Comparison of ENCODE assay signal across 21 cellular contexts in the genomic region with DNA sequence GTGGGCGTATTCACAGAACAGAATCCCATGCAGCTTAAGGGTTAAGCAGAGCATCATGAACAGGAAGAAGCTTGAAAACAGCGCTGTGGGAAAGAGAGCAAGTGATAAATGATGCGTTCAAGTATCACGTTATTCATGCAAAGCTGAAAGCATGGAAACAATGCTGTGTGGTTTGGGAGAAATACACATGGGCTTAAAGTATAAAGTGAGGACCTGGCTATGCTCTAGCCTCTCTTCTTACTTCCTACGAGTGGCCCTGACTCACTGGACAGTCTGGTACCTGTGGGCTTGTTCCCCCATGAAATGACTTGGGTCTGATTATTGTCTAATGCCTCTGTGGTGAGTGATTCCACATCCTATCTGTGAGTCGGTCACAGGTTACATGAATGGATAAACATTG. TPM values are rescaled to one million over a fixed set of nuclear protein-coding genes. Genes with fewer than 3 reads are reported as not detected.
A peak's percentile ranks its signal among the peaks of the same experiment; 100 is the strongest.
DNase-seq lines count a peak whose midpoint lies in the region; ATAC-seq and TF ChIP-seq lines count a peak whose summit lies in the region.
"Had no signal": no experiment of that assay in that cellular context is flagged by ENCODE, and none has a peak within 500 bp of the region (broad histone marks: within the 10 kb centered on the region; RNA-seq: fewer than 3 reads in every experiment).

No MANE protein-coding gene starts in this region.

- H3K36me3 Mint-ChIP-seq in WTC11: no peaks in the 10 kb centered on the region; the same call in 1 of the 2 replicates
- H3K36me3 Mint-ChIP-seq: activated naive CD4-positive, alpha-beta T cell treated with anti-CD3 and anti-CD28 coated beads, Interleukin-2, amount 50 U/mL, for 72 hours; stimulated activated effector memory CD8-positive, alpha-beta T cell treated with anti-CD3 and anti-CD28 coated beads, Interleukin-12 subunit alpha, Interleukin-12 subunit beta, amount 100 ng/mL, for 72 hours had no signal

- H3K36me3 ChIP-seq in BLaER1 (no peaks in the 10 kb centered on the region), SJCRH30 (no peaks in the 10 kb centered on the region)

- in situ Hi-C loops in KBM-7 (cut with MboI; ENCODE audit: low pct_unique_long_range_greater_than_20kb, low sequenced_read_pairs): no loop called here

- peak overlapping the region; percentile 35; the same call in 1 of the 2 replicates for H3K27ac Mint-ChIP-seq in WTC11
- H3K27ac Mint-ChIP-seq: activated naive CD4-positive, alpha-beta T cell treated with anti-CD3 and anti-CD28 coated beads, Interleukin-2, amount 50 U/mL, for 72 hours; activated T-cell treated with anti-CD3 and anti-CD28 coated beads, Interleukin-2, amount 50 U/mL, for 24 hours; stimulated activated effector memory CD8-positive, alpha-beta T cell treated with anti-CD3 and anti-CD28 coated beads, Interleukin-12 subunit alpha, Interleukin-12 subunit beta, amount 100 ng/mL, for 72 hours had no signal

- no peaks in the 10 kb centered on the region for H3K27me3 Mint-ChIP-seq in WTC11 (ENCODE audit: low read depth)

- no peaks in the 10 kb centered on the region for H3K9me3 Mint-ChIP-seq in WTC11
- H3K9me3 Mint-ChIP-seq: activated naive CD4-positive, alpha-beta T cell treated with anti-CD3 and anti-CD28 coated beads, Interleukin-2, amount 50 U/mL, for 72 hours; activated T-cell treated with anti-CD3 and anti-CD28 coated beads, Interleukin-2, amount 50 U/mL, for 24 hours; central memory CD8-positive, alpha-beta T cell; stimulated activated effector memory CD8-positive, alpha-beta T cell treated with anti-CD3 and anti-CD28 coated beads, Interleukin-12 subunit alpha, Interleukin-12 subunit beta, amount 100 ng/mL, for 72 hours had no signal

- H3K4me1 Mint-ChIP-seq in WTC11: peaks cover 44% of the 10 kb centered on the region

- no peaks in the 10 kb centered on the region for H4K20me1 ChIP-seq in BLaER1

- ATAC-seq in WTC11 (no peak), GM19452 (IDR thresholded peaks at IDR 0.05; ENCODE audit: unreplicated experiment) (no peak)
- ATAC-seq: activated naive CD4-positive, alpha-beta T cell treated with anti-CD3 and anti-CD28 coated beads, Interleukin-2, amount 50 U/mL, for 72 hours; left lobe of liver; pancreas; SK-N-SH treated with all-trans-retinoic acid at 6 μM for 48 hours had no signal

- no peak for TF ChIP-seq CTCF in WTC11 (IDR thresholded peaks at IDR 0.05)

- H3K4me3 Mint-ChIP-seq in WTC11: no peak overlapping the region
- H3K4me3 Mint-ChIP-seq: activated T-cell treated with anti-CD3 and anti-CD28 coated beads, Interleukin-2, amount 50 U/mL, for 24 hours; central memory CD8-positive, alpha-beta T cell; stimulated activated effector memory CD8-positive, alpha-beta T cell treated with anti-CD3 and anti-CD28 coated beads, Interleukin-12 subunit alpha, Interleukin-12 subunit beta, amount 100 ng/mL, for 72 hours had no signal

- peaks cover 37% of the 10 kb centered on the region for H3K4me1 ChIP-seq in BLaER1
- no peaks in the 10 kb centered on the region for H3K4me1 ChIP-seq in SJCRH30

- H3K4me3 ChIP-seq in BLaER1 (no peak overlapping the region), SJCRH30 (no peak overlapping the region)
- H3K4me3 ChIP-seq: pancreas, transverse colon had no signal

- POLR2A ChIA-PET in WTC11 (lab: Charles Lee): no interaction called here

- peak overlapping the region; percentile 32 for H3K4me2 ChIP-seq in BLaER1

- CTCF ChIA-PET in WTC11 (lab: Charles Lee): interaction anchor here (1.0 kb wide), 1 partner anchor 113 kb away, joined by 3 read pairs; no protein-coding TSS in a partner anchor

- DNase-seq in H4 (ENCODE audit: low spot score) (peak; percentile 30), WTC11 (ENCODE audit: low spot score) (no peak), kidney glomerular epithelial cell (lab: John Stamatoyannopoulos, UW) (peak; percentile 51), KBM-7 (no peak), SJCRH30 (no peak), OCI-M2 (lab: John Stamatoyannopoulos, UW; ENCODE audit: unreplicated experiment) (no peak)
- DNase-seq: activated CD4-positive, alpha-beta T cell treated with anti-CD3 and anti-CD28 coated beads, Interleukin-2, amount 50 U/mL, for 4 hours; activated T-cell treated with anti-CD3 and anti-CD28 coated beads, Interleukin-2, amount 50 U/mL, for 24 hours; effector memory CD4-positive, alpha-beta T cell; NCI-H1105 treated with DMSO at 0.1 percent for 48 hours; NCI-H524 treated with DMSO at 0.1 percent for 48 hours; pancreas; transverse colon had no signal

- H3K9ac ChIP-seq in BLaER1: no peak overlapping the region

- H3K9me3 ChIP-seq in BLaER1 (no peaks in the 10 kb centered on the region), SJCRH30 (replicated peaks) (no peaks in the 10 kb centered on the region)
- H3K9me3 ChIP-seq: pancreas, transverse colon had no signal

- H3K27ac ChIP-seq in BLaER1 (no peak overlapping the region), SJCRH30 (no peak overlapping the region)
- H3K27ac ChIP-seq: C4-2B, pancreas, transverse colon had no signal

- H3K27me3 ChIP-seq in BLaER1: no peaks in the 10 kb centered on the region
- H3K27me3 ChIP-seq in SJCRH30: peaks cover 4% of the 10 kb centered on the region
- H3K27me3 ChIP-seq: pancreas, transverse colon had no signal

TF ChIP-seq in WTC11, 78 proteins besides CTCF, POLR2A, EP300 and RAD21:
- TF ChIP-seq, protein P1, sequence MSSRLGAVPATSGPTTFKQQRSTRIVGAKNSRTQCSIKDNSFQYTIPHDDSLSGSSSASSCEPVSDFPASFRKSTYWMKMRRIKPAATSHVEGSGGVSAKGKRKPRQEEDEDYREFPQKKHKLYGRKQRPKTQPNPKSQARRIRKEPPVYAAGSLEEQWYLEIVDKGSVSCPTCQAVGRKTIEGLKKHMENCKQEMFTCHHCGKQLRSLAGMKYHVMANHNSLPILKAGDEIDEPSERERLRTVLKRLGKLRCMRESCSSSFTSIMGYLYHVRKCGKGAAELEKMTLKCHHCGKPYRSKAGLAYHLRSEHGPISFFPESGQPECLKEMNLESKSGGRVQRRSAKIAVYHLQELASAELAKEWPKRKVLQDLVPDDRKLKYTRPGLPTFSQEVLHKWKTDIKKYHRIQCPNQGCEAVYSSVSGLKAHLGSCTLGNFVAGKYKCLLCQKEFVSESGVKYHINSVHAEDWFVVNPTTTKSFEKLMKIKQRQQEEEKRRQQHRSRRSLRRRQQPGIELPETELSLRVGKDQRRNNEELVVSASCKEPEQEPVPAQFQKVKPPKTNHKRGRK (CRISPR knock-in tag; IDR thresholded peaks at IDR 0.05; ENCODE audit: borderline replicate concordance): no peak
- TF ChIP-seq PRDM15 (CRISPR knock-in tag; IDR thresholded peaks at IDR 0.05) (no peak), E2F5 (CRISPR knock-in tag; IDR thresholded peaks at IDR 0.05) (no peak), JUN (CRISPR knock-in tag; IDR thresholded peaks at IDR 0.05) (no peak), ZNF423 (CRISPR knock-in tag; IDR thresholded peaks at IDR 0.05) (no peak), FOXK1 (CRISPR knock-in tag; IDR thresholded peaks at IDR 0.05) (no peak)

RNA-seq across cellular contexts. Expression of gene TMPRSS2, which starts 25.6 kb away (rescaled TPM):
- total RNA-seq in H4 (2014; rRNA removed; shearing (Covaris generic)): 0.10 TPM in 1 of 2 replicates, not detected in the other
- total RNA-seq in WTC11 (2021): 8.5 to 10.4 TPM (median 8.9 TPM) in 3 replicates
- not detected in 2 replicates for total RNA-seq in SJCRH30 (2014; rRNA removed; shearing (Covaris generic))
- total RNA-seq: activated naive CD4-positive, alpha-beta T cell treated with anti-CD3 and anti-CD28 coated beads, Interleukin-2, amount 50 U/mL, for 72 hours had no signal

RNA-seq across cellular contexts. Expression of gene MX1, which starts 56.3 kb away (rescaled TPM):
- 38.8 and 39.6 TPM in 2 replicates for total RNA-seq in H4 (2014; rRNA removed; shearing (Covaris generic))
- 3.6 to 4.6 TPM (median 4.0 TPM) in 3 replicates for total RNA-seq in WTC11 (2021)
- not detected in 2 replicates for total RNA-seq in SJCRH30 (2014; rRNA removed; shearing (Covaris generic))

Comparison
In these comparisons a context has a peak if more than half of its experiments do, and no peak if none do; other contexts are left out.
1. DNase-seq: peak in H4 (single experiment) and kidney glomerular epithelial cell (single experiment); none in WTC11 (single experiment), KBM-7 (single experiment), SJCRH30 (0 of 2) and OCI-M2 (single experiment).